ENCODE assay signal across 8 cellular contexts in genomic region chr9:123562844-123563346, GRCh38.
DNase-seq lines count a peak whose midpoint lies in the region; ATAC-seq and TF ChIP-seq lines count a peak whose summit lies in the region.

No MANE protein-coding gene starts in this region.

- no peaks in the 10 kb centered on the region for H3K36me3 Mint-ChIP-seq in natural killer cell

- in situ Hi-C loops in GM13977 (cut with MboI; ENCODE audit: low pct_unique_long_range_greater_than_20kb, low sequenced_read_pairs, unreplicated experiment): no loop called here

- H3K9ac ChIP-seq in adipocyte (ENCODE audit: low read length): no peak overlapping the region

- H3K9me3 Mint-ChIP-seq in natural killer cell: no peaks in the 10 kb centered on the region

- H3K4me3 ChIP-seq in GM06990 (replicated peaks; ENCODE audit: low read depth, low read length): no peak overlapping the region
- no peak overlapping the region for H3K4me3 ChIP-seq in adipocyte (ENCODE audit: low read length)

- peaks cover 13 to 21% of the 10 kb centered on the region in 2 donors for H3K4me1 Mint-ChIP-seq in natural killer cell

- H3K36me3 ChIP-seq in GM06990 (ENCODE audit: control insufficient read depth, insufficient read depth, low read length) (no peaks in the 10 kb centered on the region; the same call in 1 of the 2 replicates), adipocyte (ENCODE audit: control insufficient read depth, insufficient read depth, low read length, severe bottlenecking) (no peaks in the 10 kb centered on the region)

- DNase-seq in GM06990 (ENCODE audit: extremely low read depth, insufficient read length) (peak; percentile 37), adipocyte (ENCODE audit: low read depth) (peak; percentile 62), natural killer cell (no peak), DMS153 (lab: John Stamatoyannopoulos, UW) (no peak), NCI-H2029 (lab: John Stamatoyannopoulos, UW) (no peak), NCI-H146 (lab: John Stamatoyannopoulos, UW) (no peak), GM13977 (ENCODE audit: low spot score) (no peak)

- peak overlapping the region; percentile 2 to 60 for H3K27ac Mint-ChIP-seq in natural killer cell

- H3K27me3 ChIP-seq in GM06990 (replicated peaks; ENCODE audit: control insufficient read depth, insufficient read depth, low read length) (no peaks in the 10 kb centered on the region), adipocyte (replicated peaks; ENCODE audit: control insufficient read depth, insufficient read depth, low read length) (no peaks in the 10 kb centered on the region)

- no peaks in the 10 kb centered on the region for H3K9me3 ChIP-seq in adipocyte (ENCODE audit: control insufficient read depth, low read length)

- no peaks in the 10 kb centered on the region for H3K27me3 Mint-ChIP-seq in natural killer cell (ENCODE audit: low read depth in 2 of 2)

- peaks cover 6% of the 10 kb centered on the region for H3K4me1 ChIP-seq in adipocyte (ENCODE audit: control insufficient read depth, insufficient read depth, low read length)

- H3K4me3 Mint-ChIP-seq in natural killer cell: no peak overlapping the region

- intact Hi-C loops in natural killer cell (cut with micrococcal nuclease): no loop called here

- TF ChIP-seq CTCF in GM06990 (IDR thresholded peaks at IDR 0.05; ENCODE audit: insufficient read depth, low read length, poor library complexity, severe bottlenecking) (no peak), natural killer cell (IDR thresholded peaks at IDR 0.05) (no peak), GM13977 (IDR thresholded peaks at IDR 0.05; ENCODE audit: extremely low read depth, insufficient read depth, missing control alignments) (no peak)

- ATAC-seq in HG03060 (IDR thresholded peaks at IDR 0.05; ENCODE audit: low read depth, unreplicated experiment): peak; percentile 54
- peak in 2 of 3 donors; percentile 68 to 74 for ATAC-seq in natural killer cell

Comparison
In these comparisons a context has a peak if more than half of its experiments do, and no peak if none do; other contexts are left out.
1. DNase-seq: peak in GM06990 (single experiment) and adipocyte (single experiment); none in natural killer cell (single experiment), DMS153 (single experiment), NCI-H2029 (single experiment), NCI-H146 (single experiment) and GM13977 (single experiment).